ENCODE assay signal across 29 cellular contexts in genomic region chr16:12411521-12411920, GRCh38.
"Had no signal": no experiment of that assay in that cellular context is flagged by ENCODE, and none has a peak within 500 bp of the region (broad histone marks: within the 10 kb centered on the region; RNA-seq: fewer than 3 reads in every experiment).

No MANE protein-coding gene starts in this region.

- H3K4me3 ChIP-seq: ascending aorta, cardiac muscle cell, SJCRH30, SK-N-MC had no signal

- H3K27me3 ChIP-seq: ascending aorta, cardiac muscle cell, SJCRH30 had no signal

- H3K4me2 ChIP-seq: KMS-11 had no signal

- H3K9me3 ChIP-seq: ascending aorta, SJCRH30 had no signal

- H3K4me1 ChIP-seq: ascending aorta, SJCRH30 had no signal

- H3K9ac ChIP-seq: KMS-11 had no signal

- DNase-seq: activated CD4-positive, alpha-beta T cell treated with anti-CD3 and anti-CD28 coated beads, Interleukin-2, amount 10 ng/mL, durations not matched to agents 24 days and 14 days; activated CD4-positive, alpha-beta T cell treated with anti-CD3 and anti-CD28 coated beads, Interleukin-2, amount 50 U/mL, for 4 hours; activated CD8-positive, alpha-beta T cell treated with anti-CD3 and anti-CD28 coated beads for 36 hours; activated effector memory CD4-positive, alpha-beta T cell treated with anti-CD3 and anti-CD28 coated beads, Interleukin-2, amount 50 U/mL, for 16 hours; activated naive CD4-positive, alpha-beta T cell treated with Interleukin-2 at 50 U/mL for 16 hours; activated naive CD8-positive, alpha-beta T cell treated with anti-CD3 and anti-CD28 coated beads, Interleukin-2, amount 10 ng/mL, durations not matched to agents 7 days and 5 days; activated T-cell treated with anti-CD3 and anti-CD28 coated beads, Interleukin-2, amount 50 U/mL, for 1 hour; activated T-cell treated with anti-CD3 and anti-CD28 coated beads, Interleukin-2, amount 50 U/mL, for 72 hours; amygdala; MM.1S; NCI-H1092; NCI-H146; NCI-H187; NCI-H2029 treated with DMSO at 0.1 percent for 48 hours; NCI-H2107; NCI-H226; NCI-H446 treated with DMSO at 0.1 percent for 48 hours; NCI-H524; NCI-H69; NCI-H82; NK-92 treated with Interleukin-12 subunit alpha and Interleukin-12 subunit beta, amount 100 ng/mL, for 24 hours; OCI-M1; SHP77; SJCRH30 had no signal

- H3K27ac ChIP-seq: ascending aorta, cardiac muscle cell, KMS-11, SJCRH30, SK-N-MC had no signal

- H3K36me3 ChIP-seq: ascending aorta, cardiac muscle cell, SJCRH30 had no signal

- ATAC-seq: activated CD8-positive, alpha-beta T cell treated with anti-CD3 and anti-CD28 coated beads for 36 hours; activated T-cell treated with anti-CD3 and anti-CD28 coated beads, Interleukin-2, amount 50 U/mL, for 72 hours; activated T-helper 17 cell treated with anti-CD3 and anti-CD28 coated beads, Interleukin-2, amount 50 U/mL, for 72 hours had no signal
